In the genomic region with DNA sequence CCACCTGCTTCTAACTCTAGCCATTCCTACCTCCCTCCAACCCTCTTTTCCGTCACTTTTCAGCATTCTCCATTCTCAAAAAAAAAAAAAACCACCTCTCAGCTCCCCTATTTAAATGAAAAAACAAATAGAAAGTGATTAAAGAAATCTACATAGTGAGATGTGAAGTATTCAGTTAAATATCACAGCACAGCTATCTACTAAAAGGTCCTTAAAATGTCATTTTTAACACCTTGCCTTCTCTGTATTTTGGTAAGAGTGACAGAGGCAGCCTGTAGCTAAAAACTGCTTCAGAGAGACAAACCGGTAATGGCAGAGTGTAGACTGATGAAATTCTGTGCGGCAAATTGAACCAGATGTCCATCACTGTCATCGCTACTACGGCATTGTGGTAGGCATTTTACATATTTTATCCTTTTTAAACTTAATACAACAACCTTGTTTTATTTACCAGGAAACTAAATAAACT, we compare ENCODE assay signal across 8 cellular contexts. TPM values are rescaled to one million over a fixed set of nuclear protein-coding genes. Genes with fewer than 3 reads are reported as not detected.
DNase-seq lines count a peak whose midpoint lies in the region; ATAC-seq, FAIRE-seq and TF ChIP-seq lines count a peak whose summit lies in the region.

No MANE protein-coding gene starts in this region.

- peak overlapping the region; percentile 92 to 97 (median 95) for H3K27ac Mint-ChIP-seq in CD4-positive, alpha-beta memory T cell

- no peaks in the 10 kb centered on the region for H3K27me3 Mint-ChIP-seq in CD4-positive, alpha-beta memory T cell

- CTCF ChIA-PET in CD4-positive, alpha-beta memory T cell (lab: Charles Lee; ENCODE audit: partially characterized antibody) = interaction anchor here (0.7 to 2.3 kb wide), 10 partner anchors 8 to 71 kb away, joined by 3 to 16 read pairs (median 4); a partner anchor contains a TSS

- peaks cover 8 to 34% (median 24%) of the 10 kb centered on the region in 4 donors for H3K4me1 Mint-ChIP-seq in CD4-positive, alpha-beta memory T cell

- peaks cover 0 to 3% (median 0%) of the 10 kb centered on the region in 8 donors for H3K9me3 Mint-ChIP-seq in CD4-positive, alpha-beta memory T cell

- H3K4me1 ChIP-seq in CD4-positive, alpha-beta memory T cell (ENCODE audit: insufficient read depth, low read length) = peaks cover 22% of the 10 kb centered on the region
- H3K4me1 ChIP-seq in mesodermal cell (ENCODE audit: control insufficient read depth, insufficient read depth, low read length, poor library complexity, severe bottlenecking) = no peaks in the 10 kb centered on the region
- peaks cover 0 to 3% of the 10 kb centered on the region in 2 donors for H3K4me1 ChIP-seq in aorta (ENCODE audit: control insufficient read depth in 1 of 2, insufficient read depth in 2 of 2, low read length in 2 of 2)

- FAIRE-seq in bronchial epithelial cell (lab: Jason Lieb, UNC) = no peak

- peak overlapping the region; percentile 79 for H3K4me3 ChIP-seq in CD4-positive, alpha-beta memory T cell (ENCODE audit: low read length in 2 of 2)
- H3K4me3 ChIP-seq in LNCaP clone FGC (ENCODE audit: low read depth, low read length) (peak overlapping the region; percentile 82), bronchial epithelial cell (ENCODE audit: low read depth, low read length) (peak overlapping the region; percentile 89), mesodermal cell (ENCODE audit: extremely low read depth, insufficient read depth, low read length, poor library complexity, severe bottlenecking) (peak overlapping the region; percentile 81), aorta (ENCODE audit: low read length in 2 of 2) (peak overlapping the region; percentile 72 to 93)

- peaks cover 23 to 35% of the 10 kb centered on the region in 2 donors for H3K36me3 Mint-ChIP-seq in CD4-positive, alpha-beta memory T cell

- no peaks in the 10 kb centered on the region for H3K27me3 ChIP-seq in CD4-positive, alpha-beta memory T cell (ENCODE audit: insufficient read depth, low read length)
- H3K27me3 ChIP-seq in bronchial epithelial cell (ENCODE audit: control insufficient read depth, insufficient read depth, low read length) = no peaks in the 10 kb centered on the region
- H3K27me3 ChIP-seq in aorta (ENCODE audit: control insufficient read depth in 1 of 2, insufficient read depth in 2 of 2, low read length in 1 of 2) = no peaks in the 10 kb centered on the region

- DNase-seq in CD4-positive, alpha-beta memory T cell = no peak
- DNase-seq in LNCaP clone FGC (ENCODE audit: low read depth) (no peak), bronchial epithelial cell (ENCODE audit: low read depth) (peak; percentile 1), aorta (no peak), GOT3 (lab: John Stamatoyannopoulos, UW) (no peak), glomerular visceral epithelial cell (ENCODE audit: extremely low spot score) (no peak)
- DNase-seq in stimulated activated CD8-positive, alpha-beta memory T cell treated with anti-CD3 and anti-CD28 coated beads, Interleukin-4, amount 100 ng/mL, for 48 hours = no peak

- TF ChIP-seq CTCF in LNCaP clone FGC (IDR thresholded peaks at IDR 0.05; ENCODE audit: control insufficient read depth, extremely low read depth, insufficient read depth) (no peak), bronchial epithelial cell (IDR thresholded peaks at IDR 0.05; ENCODE audit: insufficient read depth, low read length, severe bottlenecking) (no peak)

- H3K36me3 ChIP-seq in CD4-positive, alpha-beta memory T cell (ENCODE audit: insufficient read depth, low read length) = peaks cover 19% of the 10 kb centered on the region
- peaks cover 3% of the 10 kb centered on the region for H3K36me3 ChIP-seq in bronchial epithelial cell (ENCODE audit: control insufficient read depth, insufficient read depth, low read length)
- H3K36me3 ChIP-seq in mesodermal cell (ENCODE audit: control insufficient read depth, insufficient read depth, low read length) = peaks cover 22% of the 10 kb centered on the region
- peaks cover 0 to 3% of the 10 kb centered on the region in 2 donors for H3K36me3 ChIP-seq in aorta (ENCODE audit: control insufficient read depth in 1 of 2, insufficient read depth in 2 of 2, low read length in 1 of 2)

- POLR2A ChIA-PET in CD4-positive, alpha-beta memory T cell (lab: Charles Lee; ENCODE audit: partially characterized antibody) = interaction anchor here (0.6 to 3.1 kb wide), 14 partner anchors 9 to 354 kb away, joined by 3 to 28 read pairs (median 4); a partner anchor contains a TSS

- 40 to 100% methylated on average over 1 to 2 of the region's 5 CpGs for WGBS in mesodermal cell (ENCODE audit: insufficient coverage in 2 of 2), 2 experiments
- 35 to 36% methylated on average over 5 of the region's 5 CpGs for WGBS in aorta, 2 donors

- peak overlapping the region; percentile 91 for H3K27ac ChIP-seq in CD4-positive, alpha-beta memory T cell (ENCODE audit: low read depth, low read length)
- H3K27ac ChIP-seq in mesodermal cell (ENCODE audit: low read depth, low read length, severe bottlenecking) = no peak overlapping the region
- peak overlapping the region; percentile 37 to 91 for H3K27ac ChIP-seq in aorta (ENCODE audit: low read depth in 1 of 2, low read length in 2 of 2)

- intact Hi-C loops in CD4-positive, alpha-beta memory T cell (cut with micrococcal nuclease) = loop anchor here (1.0 to 10.0 kb wide), 6 partner anchors 8 to 1443 kb away; a partner anchor contains a TSS
- intact Hi-C loops in aorta (cut with DNase I) = loop anchor here (10.0 kb wide), 1 partner anchor 203 kb away; a partner anchor contains a TSS

- H3K9me3 ChIP-seq in CD4-positive, alpha-beta memory T cell (ENCODE audit: control insufficient read depth in 1 of 2, low read length in 2 of 2) = no peaks in the 10 kb centered on the region
- H3K9me3 ChIP-seq in mesodermal cell (ENCODE audit: control insufficient read depth, low read length) (no peaks in the 10 kb centered on the region), aorta (ENCODE audit: control insufficient read depth, low read length) (no peaks in the 10 kb centered on the region)

- peak overlapping the region; percentile 87 to 96 (median 94) for H3K4me3 Mint-ChIP-seq in CD4-positive, alpha-beta memory T cell

- ATAC-seq in aorta (ENCODE audit: low FRiP score) = no peak

RNA-seq across cellular contexts. Expression of a gene that starts 0.3 kb away (rescaled TPM):
- total RNA-seq in CD4-positive, alpha-beta memory T cell = 10 to 100 TPM; 28.2 to 28.3 TPM
- polyA plus RNA-seq in CD4-positive, alpha-beta memory T cell = 10 to 100 TPM in 1 of 2 donors, 1 to 10 TPM in 1; 8.6 to 14.2 TPM
- total RNA-seq in bronchial epithelial cell (24.3 and 30.5 TPM in 2 replicates), aorta (10 to 100 TPM; 25.1 to 27.8 TPM)
- polyA plus RNA-seq in mesodermal cell (2013, experiment 1 of 2) = 48.3 TPM
- 43.3 TPM for polyA plus RNA-seq in mesodermal cell (2013, experiment 2 of 2)
- 10 to 100 TPM in 1 of 2 donors, 1 to 10 TPM in 1; 6.4 to 31.0 TPM for polyA plus RNA-seq in aorta

RNA-seq across cellular contexts. Expression of a gene that starts 7.2 kb away (rescaled TPM):
- total RNA-seq in CD4-positive, alpha-beta memory T cell = 1 to 10 TPM; 3.9 to 4.0 TPM
- 1 to 10 TPM; 6.7 to 8.9 TPM for polyA plus RNA-seq in CD4-positive, alpha-beta memory T cell
- total RNA-seq in bronchial epithelial cell = 0.77 and 2.4 TPM in 2 replicates
- 1.7 TPM for polyA plus RNA-seq in mesodermal cell (2013, experiment 1 of 2)
- 1.9 TPM for polyA plus RNA-seq in mesodermal cell (2013, experiment 2 of 2)
- total RNA-seq in aorta = 1 to 10 TPM; 1.4 to 1.9 TPM
- polyA plus RNA-seq in aorta = 1 to 10 TPM in 1 of 2 donors, under 1 TPM in 1; 0.95 to 1.0 TPM

RNA-seq across cellular contexts. Expression of a gene that starts 7.6 kb away (rescaled TPM):
- 10 to 100 TPM; 14.8 to 18.7 TPM for total RNA-seq in CD4-positive, alpha-beta memory T cell
- polyA plus RNA-seq in CD4-positive, alpha-beta memory T cell = 10 to 100 TPM; 30.7 to 30.9 TPM
- total RNA-seq in bronchial epithelial cell (14.5 and 17.3 TPM in 2 replicates), aorta (10 to 100 TPM in 1 of 2 donors, 1 to 10 TPM in 1; 6.6 to 15.2 TPM)
- polyA plus RNA-seq in mesodermal cell (2013, experiment 1 of 2) = 20.3 TPM
- 25.5 TPM for polyA plus RNA-seq in mesodermal cell (2013, experiment 2 of 2)
- 10 to 100 TPM; 11.5 to 22.0 TPM for polyA plus RNA-seq in aorta

RNA-seq across cellular contexts. Expression of a gene that starts 39.8 kb away (rescaled TPM):
- total RNA-seq in CD4-positive, alpha-beta memory T cell = not detected
- not detected for polyA plus RNA-seq in CD4-positive, alpha-beta memory T cell
- total RNA-seq in bronchial epithelial cell (1.2 TPM in 1 of 2 replicates, not detected in the other), aorta (1,000 to 10,000 TPM in 1 of 2 donors, 100 to 1,000 TPM in 1; 323 to 2,347 TPM)
- 41.3 TPM for polyA plus RNA-seq in mesodermal cell (2013, experiment 1 of 2)
- polyA plus RNA-seq in mesodermal cell (2013, experiment 2 of 2) = 29.9 TPM
- 100 to 1,000 TPM; 483 to 702 TPM for polyA plus RNA-seq in aorta

RNA-seq across cellular contexts. Expression of a gene that starts 40.8 kb away (rescaled TPM):
- total RNA-seq in CD4-positive, alpha-beta memory T cell = not detected
- not detected for polyA plus RNA-seq in CD4-positive, alpha-beta memory T cell
- not detected in 2 replicates for total RNA-seq in bronchial epithelial cell
- 2.0 TPM for polyA plus RNA-seq in mesodermal cell (2013, experiment 1 of 2)
- polyA plus RNA-seq in mesodermal cell (2013, experiment 2 of 2) = 1.7 TPM
- 10 to 100 TPM; 18.1 to 24.8 TPM for total RNA-seq in aorta
- polyA plus RNA-seq in aorta = 10 to 100 TPM; 13.8 to 60.2 TPM
